ENCODE assay signal across 14 cellular contexts in the genomic region with DNA sequence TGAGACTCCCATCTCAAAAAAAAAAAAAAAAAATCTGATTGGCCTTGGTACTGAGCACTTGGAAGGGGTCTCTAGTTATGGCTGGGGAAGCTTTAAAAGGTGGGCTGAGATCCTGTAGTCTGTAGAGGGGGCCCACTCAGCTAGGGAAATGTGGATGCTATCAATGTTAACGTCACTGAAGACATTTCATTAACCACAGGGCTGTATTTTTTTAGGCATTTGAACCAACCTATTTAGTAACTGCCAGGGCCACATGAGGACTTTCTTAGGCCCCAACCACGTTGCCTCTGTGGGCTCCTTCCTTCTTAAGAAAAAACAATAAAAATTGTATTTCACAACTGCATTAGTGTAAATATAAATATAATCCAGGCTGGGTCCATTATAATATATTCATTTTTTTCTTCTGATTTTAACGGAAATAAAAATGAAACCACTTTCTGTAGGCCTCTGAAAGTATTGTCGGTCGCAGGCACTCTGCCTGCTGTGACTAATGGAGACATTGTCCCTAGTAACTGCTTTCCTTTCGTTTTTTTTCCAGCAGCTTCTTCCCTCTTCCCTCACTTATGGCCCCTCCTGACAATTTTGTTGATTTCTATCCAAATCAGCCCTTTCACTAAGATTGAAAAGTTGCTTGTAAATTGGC.
DNase-seq lines count a peak whose midpoint lies in the region; ATAC-seq and TF ChIP-seq lines count a peak whose summit lies in the region.
"Had no signal": no experiment of that assay in that cellular context is flagged by ENCODE, and none has a peak within 500 bp of the region (broad histone marks: within the 10 kb centered on the region; RNA-seq: fewer than 3 reads in every experiment).

No MANE protein-coding gene starts in this region.

- no peak overlapping the region; the same call in 1 of the 2 replicates for H3K9ac ChIP-seq in MM.1S (ENCODE audit: low read length)

- intact Hi-C loops in stomach (cut with DNase I; ENCODE audit: low total_unique reads): no loop called here

- H3K9me3 Mint-ChIP-seq in activated T-cell treated with anti-CD3 and anti-CD28 coated beads, Interleukin-2, amount 50 U/mL, for 72 hours: peaks cover 0 to 1% of the 10 kb centered on the region in 2 donors

- WGBS in stomach, 5 donors: 20 to 33% (median 22%) methylated on average over 6 of the region's 6 CpGs

- no peak for TF ChIP-seq POLR2A in stomach (IDR thresholded peaks at IDR 0.05)

- H3F3A ChIP-seq in MM.1S (ENCODE audit: insufficient read depth, low read length): no peaks in the 10 kb centered on the region

- H2AFZ ChIP-seq in MM.1S (ENCODE audit: low read length): peak overlapping the region; percentile 4; the same call in 1 of the 2 replicates

- H3K4me3 ChIP-seq in MM.1S (ENCODE audit: low read length) (no peak overlapping the region), fibroblast of pulmonary artery (replicated peaks; ENCODE audit: low read depth, low read length) (no peak overlapping the region), stomach (no peak overlapping the region)
- H3K4me3 ChIP-seq: body of pancreas had no signal

- H3K4me1 Mint-ChIP-seq in activated T-cell treated with anti-CD3 and anti-CD28 coated beads, Interleukin-2, amount 50 U/mL, for 72 hours (ENCODE audit: low read depth): peaks cover 16% of the 10 kb centered on the region

- peak overlapping the region; percentile 14 for H3K27ac Mint-ChIP-seq in activated T-cell treated with anti-CD3 and anti-CD28 coated beads, Interleukin-2, amount 50 U/mL, for 72 hours

- no peaks in the 10 kb centered on the region for H3K36me3 Mint-ChIP-seq in activated T-cell treated with anti-CD3 and anti-CD28 coated beads, Interleukin-2, amount 50 U/mL, for 72 hours (ENCODE audit: insufficient read depth in 2 of 2)

- H3K4me3 Mint-ChIP-seq in activated T-cell treated with anti-CD3 and anti-CD28 coated beads, Interleukin-2, amount 50 U/mL, for 72 hours: no peak overlapping the region

- H3K79me2 ChIP-seq in MM.1S (ENCODE audit: low read length): no peaks in the 10 kb centered on the region

- H3K27me3 Mint-ChIP-seq in activated T-cell treated with anti-CD3 and anti-CD28 coated beads, Interleukin-2, amount 50 U/mL, for 72 hours (ENCODE audit: low read depth): no peaks in the 10 kb centered on the region

- DNase-seq in activated T-cell treated with anti-CD3 and anti-CD28 coated beads, Interleukin-2, amount 50 U/mL, for 72 hours: no peak
- DNase-seq in activated T-cell treated with anti-CD3 and anti-CD28 coated beads, Interleukin-2, amount 50 U/mL, for 48 hours: no peak
- DNase-seq in MM.1S (peak; percentile 23), fibroblast of pulmonary artery (ENCODE audit: low read depth) (peak; percentile 44), stomach (no peak), foreskin melanocyte (no peak)
- DNase-seq: activated CD4-positive, alpha-beta T cell treated with anti-CD3 and anti-CD28 coated beads for 48 hours; BE2C; body of pancreas; foreskin keratinocyte; midbrain; NCI-H1105 had no signal

- ATAC-seq in activated T-cell treated with anti-CD3 and anti-CD28 coated beads, Interleukin-2, amount 50 U/mL, for 72 hours (replicated peaks in 1 of 2): no peak
- ATAC-seq in GM18861 (IDR thresholded peaks at IDR 0.05; ENCODE audit: unreplicated experiment): no peak
- no peak for ATAC-seq in GM18511 (IDR thresholded peaks at IDR 0.05; ENCODE audit: unreplicated experiment)
- ATAC-seq: body of pancreas, foreskin keratinocyte had no signal

- no peak for TF ChIP-seq EP300 in stomach (IDR thresholded peaks at IDR 0.05)

- no peaks in the 10 kb centered on the region for H3K9me3 ChIP-seq in MM.1S (replicated peaks; ENCODE audit: insufficient read depth, low read length)
- H3K9me3 ChIP-seq in stomach: no peaks in the 10 kb centered on the region
- H3K9me3 ChIP-seq: BE2C, body of pancreas had no signal

- H3K27me3 ChIP-seq in MM.1S (replicated peaks; ENCODE audit: insufficient read depth, low read length) (no peaks in the 10 kb centered on the region), stomach (no peaks in the 10 kb centered on the region)
- H3K27me3 ChIP-seq: BE2C, body of pancreas, foreskin keratinocyte had no signal

- H3K27ac ChIP-seq in MM.1S (ENCODE audit: low read length): no peak overlapping the region
- H3K27ac ChIP-seq in stomach: peak overlapping the region in 4 of 5 donors; percentile 33 to 63 (median 46)
- H3K27ac ChIP-seq: body of pancreas, foreskin keratinocyte had no signal

- H3K36me3 ChIP-seq in MM.1S (replicated peaks; ENCODE audit: insufficient read depth, low read length) (no peaks in the 10 kb centered on the region), stomach (no peaks in the 10 kb centered on the region)
- H3K36me3 ChIP-seq: BE2C had no signal

- TF ChIP-seq CTCF in MM.1S (IDR thresholded peaks at IDR 0.05; ENCODE audit: low read length) (no peak), fibroblast of pulmonary artery (IDR thresholded peaks at IDR 0.05; ENCODE audit: low read length, missing control alignments) (no peak), stomach (IDR thresholded peaks at IDR 0.05) (no peak)

- H3K4me2 ChIP-seq in MM.1S (ENCODE audit: low read depth, low read length): peak overlapping the region; percentile 54

- H3K4me1 ChIP-seq in MM.1S (ENCODE audit: low read length) (no peaks in the 10 kb centered on the region), stomach (peaks cover 7 to 22% (median 15%) of the 10 kb centered on the region in 4 donors)
- H3K4me1 ChIP-seq: BE2C, foreskin keratinocyte had no signal

- no peaks in the 10 kb centered on the region for H3K9me2 ChIP-seq in MM.1S (replicated peaks; ENCODE audit: insufficient read depth, low read length)

- H4K20me1 ChIP-seq in MM.1S (ENCODE audit: insufficient read depth, low read length): no peaks in the 10 kb centered on the region

Comparison
In these comparisons a context has a peak if more than half of its experiments do, and no peak if none do; other contexts are left out.
1. DNase-seq: peak in MM.1S (single experiment) and fibroblast of pulmonary artery (single experiment); none in activated T-cell treated with anti-CD3 and anti-CD28 coated beads, Interleukin-2, amount 50 U/mL, for 72 hours (0 of 2), activated T-cell treated with anti-CD3 and anti-CD28 coated beads, Interleukin-2, amount 50 U/mL, for 48 hours (0 of 2), stomach (single experiment) and foreskin melanocyte (single experiment).